ENCODE assay signal across 1 cellular context in the genomic region with DNA sequence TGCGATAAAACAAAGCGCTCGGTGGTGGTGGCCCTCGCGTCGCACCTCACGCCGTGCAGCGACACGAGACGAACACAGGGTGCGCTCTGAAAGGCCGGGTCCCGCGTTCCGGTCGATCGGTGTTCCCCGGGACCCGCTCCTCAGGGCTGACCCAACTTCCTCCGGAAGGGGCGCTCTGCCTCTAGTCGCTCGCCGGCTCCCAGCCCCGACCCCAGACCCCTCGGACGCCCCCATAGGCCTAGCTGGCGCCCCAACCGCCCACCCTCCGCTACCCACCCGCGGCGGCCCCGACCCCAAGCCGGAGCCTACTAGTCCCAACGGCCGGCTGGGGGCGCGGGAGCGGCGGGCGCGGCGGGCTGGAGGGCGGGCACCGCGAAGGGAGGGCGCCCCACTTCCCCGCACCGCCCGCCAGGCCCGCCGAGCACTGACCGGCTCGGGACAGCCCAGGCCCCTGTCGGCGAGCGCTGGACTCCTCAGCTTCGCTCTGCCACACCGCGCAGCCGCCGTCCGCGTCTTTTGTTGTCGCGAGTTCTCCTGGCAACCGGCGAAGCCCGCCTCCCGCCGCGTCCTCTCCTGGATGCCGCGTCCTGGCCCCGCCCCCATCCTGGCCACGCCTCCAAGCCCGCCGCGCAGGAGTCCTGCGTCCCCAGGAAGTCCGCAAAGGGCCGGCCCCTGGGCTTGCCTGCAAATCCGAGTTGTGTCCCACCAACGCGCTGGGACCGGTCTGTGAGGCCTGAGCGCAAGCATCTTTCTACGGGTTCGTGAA.
TF ChIP-seq lines count a peak whose summit lies in the region.

A gene with protein sequence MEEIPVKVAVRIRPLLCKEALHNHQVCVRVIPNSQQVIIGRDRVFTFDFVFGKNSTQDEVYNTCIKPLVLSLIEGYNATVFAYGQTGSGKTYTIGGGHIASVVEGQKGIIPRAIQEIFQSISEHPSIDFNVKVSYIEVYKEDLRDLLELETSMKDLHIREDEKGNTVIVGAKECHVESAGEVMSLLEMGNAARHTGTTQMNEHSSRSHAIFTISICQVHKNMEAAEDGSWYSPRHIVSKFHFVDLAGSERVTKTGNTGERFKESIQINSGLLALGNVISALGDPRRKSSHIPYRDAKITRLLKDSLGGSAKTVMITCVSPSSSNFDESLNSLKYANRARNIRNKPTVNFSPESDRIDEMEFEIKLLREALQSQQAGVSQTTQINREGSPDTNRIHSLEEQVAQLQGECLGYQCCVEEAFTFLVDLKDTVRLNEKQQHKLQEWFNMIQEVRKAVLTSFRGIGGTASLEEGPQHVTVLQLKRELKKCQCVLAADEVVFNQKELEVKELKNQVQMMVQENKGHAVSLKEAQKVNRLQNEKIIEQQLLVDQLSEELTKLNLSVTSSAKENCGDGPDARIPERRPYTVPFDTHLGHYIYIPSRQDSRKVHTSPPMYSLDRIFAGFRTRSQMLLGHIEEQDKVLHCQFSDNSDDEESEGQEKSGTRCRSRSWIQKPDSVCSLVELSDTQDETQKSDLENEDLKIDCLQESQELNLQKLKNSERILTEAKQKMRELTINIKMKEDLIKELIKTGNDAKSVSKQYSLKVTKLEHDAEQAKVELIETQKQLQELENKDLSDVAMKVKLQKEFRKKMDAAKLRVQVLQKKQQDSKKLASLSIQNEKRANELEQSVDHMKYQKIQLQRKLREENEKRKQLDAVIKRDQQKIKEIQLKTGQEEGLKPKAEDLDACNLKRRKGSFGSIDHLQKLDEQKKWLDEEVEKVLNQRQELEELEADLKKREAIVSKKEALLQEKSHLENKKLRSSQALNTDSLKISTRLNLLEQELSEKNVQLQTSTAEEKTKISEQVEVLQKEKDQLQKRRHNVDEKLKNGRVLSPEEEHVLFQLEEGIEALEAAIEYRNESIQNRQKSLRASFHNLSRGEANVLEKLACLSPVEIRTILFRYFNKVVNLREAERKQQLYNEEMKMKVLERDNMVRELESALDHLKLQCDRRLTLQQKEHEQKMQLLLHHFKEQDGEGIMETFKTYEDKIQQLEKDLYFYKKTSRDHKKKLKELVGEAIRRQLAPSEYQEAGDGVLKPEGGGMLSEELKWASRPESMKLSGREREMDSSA (N-terminal part only) (minus strand): TSS at position 491 of the 766 bp plus-strand sequence. CDS start 5,841 bp downstream, outside the sequence.

TF ChIP-seq in HepG2, 621 proteins besides CTCF, POLR2A, EP300 and RAD21 (continued from another document and continues in another):
- TF ChIP-seq, protein P1, sequence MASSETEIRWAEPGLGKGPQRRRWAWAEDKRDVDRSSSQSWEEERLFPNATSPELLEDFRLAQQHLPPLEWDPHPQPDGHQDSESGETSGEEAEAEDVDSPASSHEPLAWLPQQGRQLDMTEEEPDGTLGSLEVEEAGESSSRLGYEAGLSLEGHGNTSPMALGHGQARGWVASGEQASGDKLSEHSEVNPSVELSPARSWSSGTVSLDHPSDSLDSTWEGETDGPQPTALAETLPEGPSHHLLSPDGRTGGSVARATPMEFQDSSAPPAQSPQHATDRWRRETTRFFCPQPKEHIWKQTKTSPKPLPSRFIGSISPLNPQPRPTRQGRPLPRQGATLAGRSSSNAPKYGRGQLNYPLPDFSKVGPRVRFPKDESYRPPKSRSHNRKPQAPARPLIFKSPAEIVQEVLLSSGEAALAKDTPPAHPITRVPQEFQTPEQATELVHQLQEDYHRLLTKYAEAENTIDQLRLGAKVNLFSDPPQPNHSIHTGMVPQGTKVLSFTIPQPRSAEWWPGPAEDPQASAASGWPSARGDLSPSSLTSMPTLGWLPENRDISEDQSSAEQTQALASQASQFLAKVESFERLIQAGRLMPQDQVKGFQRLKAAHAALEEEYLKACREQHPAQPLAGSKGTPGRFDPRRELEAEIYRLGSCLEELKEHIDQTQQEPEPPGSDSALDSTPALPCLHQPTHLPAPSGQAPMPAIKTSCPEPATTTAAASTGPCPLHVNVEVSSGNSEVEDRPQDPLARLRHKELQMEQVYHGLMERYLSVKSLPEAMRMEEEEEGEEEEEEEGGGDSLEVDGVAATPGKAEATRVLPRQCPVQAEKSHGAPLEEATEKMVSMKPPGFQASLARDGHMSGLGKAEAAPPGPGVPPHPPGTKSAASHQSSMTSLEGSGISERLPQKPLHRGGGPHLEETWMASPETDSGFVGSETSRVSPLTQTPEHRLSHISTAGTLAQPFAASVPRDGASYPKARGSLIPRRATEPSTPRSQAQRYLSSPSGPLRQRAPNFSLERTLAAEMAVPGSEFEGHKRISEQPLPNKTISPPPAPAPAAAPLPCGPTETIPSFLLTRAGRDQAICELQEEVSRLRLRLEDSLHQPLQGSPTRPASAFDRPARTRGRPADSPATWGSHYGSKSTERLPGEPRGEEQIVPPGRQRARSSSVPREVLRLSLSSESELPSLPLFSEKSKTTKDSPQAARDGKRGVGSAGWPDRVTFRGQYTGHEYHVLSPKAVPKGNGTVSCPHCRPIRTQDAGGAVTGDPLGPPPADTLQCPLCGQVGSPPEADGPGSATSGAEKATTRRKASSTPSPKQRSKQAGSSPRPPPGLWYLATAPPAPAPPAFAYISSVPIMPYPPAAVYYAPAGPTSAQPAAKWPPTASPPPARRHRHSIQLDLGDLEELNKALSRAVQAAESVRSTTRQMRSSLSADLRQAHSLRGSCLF (CRISPR knock-in tag; IDR thresholded peaks at IDR 0.05; ENCODE audit: borderline replicate concordance) = peak; percentile 88; the same call in 1 of the 2 replicates
- TF ChIP-seq HMGA1 (CRISPR knock-in tag; conservative IDR thresholded peaks at IDR 0.05) (no peak), GZF1 (CRISPR knock-in tag; IDR thresholded peaks at IDR 0.05) (peak; percentile 49; the same call in 1 of the 2 replicates), ZMYM3 (CRISPR knock-in tag; IDR thresholded peaks at IDR 0.05) (no peak), ZNF10 (CRISPR knock-in tag; IDR thresholded peaks at IDR 0.05; ENCODE audit: borderline replicate concordance, low read depth) (no peak), ZNF530 (CRISPR knock-in tag; IDR thresholded peaks at IDR 0.05; ENCODE audit: low read depth) (no peak), ZBTB7B (CRISPR knock-in tag; IDR thresholded peaks at IDR 0.05) (peak; percentile 74), GATA4 (IDR thresholded peaks at IDR 0.05; ENCODE audit: borderline replicate concordance, low read depth) (peak; percentile 84), ZNF24 (IDR thresholded peaks at IDR 0.05) (no peak), ZNF253 (CRISPR knock-in tag; IDR thresholded peaks at IDR 0.05; ENCODE audit: borderline replicate concordance) (peak; percentile 87; the same call in 1 of the 2 replicates), REL (CRISPR knock-in tag; conservative IDR thresholded peaks at IDR 0.05) (no peak), FOSL2 (CRISPR knock-in tag; IDR thresholded peaks at IDR 0.05) (no peak; the same call in 1 of the 2 replicates), PCBP1 (IDR thresholded peaks at IDR 0.05; ENCODE audit: borderline replicate concordance, low read depth, low read length) (0 out of 2 replicates have a peak, but pooled peaks have one; percentile 38), ZNF543 (CRISPR knock-in tag; IDR thresholded peaks at IDR 0.05) (no peak; the same call in 1 of the 2 replicates), ATF1 (CRISPR knock-in tag; IDR thresholded peaks at IDR 0.05) (no peak)
- TF ChIP-seq, protein P2, sequence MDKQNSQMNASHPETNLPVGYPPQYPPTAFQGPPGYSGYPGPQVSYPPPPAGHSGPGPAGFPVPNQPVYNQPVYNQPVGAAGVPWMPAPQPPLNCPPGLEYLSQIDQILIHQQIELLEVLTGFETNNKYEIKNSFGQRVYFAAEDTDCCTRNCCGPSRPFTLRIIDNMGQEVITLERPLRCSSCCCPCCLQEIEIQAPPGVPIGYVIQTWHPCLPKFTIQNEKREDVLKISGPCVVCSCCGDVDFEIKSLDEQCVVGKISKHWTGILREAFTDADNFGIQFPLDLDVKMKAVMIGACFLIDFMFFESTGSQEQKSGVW (CRISPR knock-in tag; IDR thresholded peaks at IDR 0.05; ENCODE audit: borderline replicate concordance) = no peak
- TF ChIP-seq, protein P3, sequence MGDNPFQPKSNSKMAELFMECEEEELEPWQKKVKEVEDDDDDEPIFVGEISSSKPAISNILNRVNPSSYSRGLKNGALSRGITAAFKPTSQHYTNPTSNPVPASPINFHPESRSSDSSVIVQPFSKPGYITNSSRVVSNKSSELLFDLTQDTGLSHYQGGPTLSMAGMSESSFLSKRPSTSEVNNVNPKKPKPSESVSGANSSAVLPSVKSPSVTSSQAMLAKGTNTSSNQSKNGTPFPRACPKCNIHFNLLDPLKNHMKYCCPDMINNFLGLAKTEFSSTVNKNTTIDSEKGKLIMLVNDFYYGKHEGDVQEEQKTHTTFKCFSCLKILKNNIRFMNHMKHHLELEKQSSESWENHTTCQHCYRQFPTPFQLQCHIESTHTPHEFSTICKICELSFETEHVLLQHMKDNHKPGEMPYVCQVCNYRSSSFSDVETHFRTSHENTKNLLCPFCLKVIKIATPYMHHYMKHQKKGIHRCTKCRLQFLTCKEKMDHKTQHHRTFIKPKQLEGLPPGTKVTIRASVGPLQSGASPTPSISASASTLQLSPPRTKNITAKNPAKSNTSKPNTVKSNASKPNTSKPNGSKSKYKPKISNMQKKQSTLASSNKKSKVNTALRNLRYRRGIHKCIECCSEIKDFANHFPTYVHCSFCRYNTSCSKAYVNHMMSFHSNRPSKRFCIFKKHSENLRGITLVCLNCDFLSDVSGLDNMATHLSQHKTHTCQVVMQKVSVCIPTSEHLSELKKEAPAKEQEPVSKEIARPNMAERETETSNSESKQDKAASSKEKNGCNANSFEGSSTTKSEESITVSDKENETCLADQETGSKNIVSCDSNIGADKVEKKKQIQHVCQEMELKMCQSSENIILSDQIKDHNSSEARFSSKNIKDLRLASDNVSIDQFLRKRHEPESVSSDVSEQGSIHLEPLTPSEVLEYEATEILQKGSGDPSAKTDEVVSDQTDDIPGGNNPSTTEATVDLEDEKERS (CRISPR knock-in tag; IDR thresholded peaks at IDR 0.05) = no peak
- TF ChIP-seq, protein P4, sequence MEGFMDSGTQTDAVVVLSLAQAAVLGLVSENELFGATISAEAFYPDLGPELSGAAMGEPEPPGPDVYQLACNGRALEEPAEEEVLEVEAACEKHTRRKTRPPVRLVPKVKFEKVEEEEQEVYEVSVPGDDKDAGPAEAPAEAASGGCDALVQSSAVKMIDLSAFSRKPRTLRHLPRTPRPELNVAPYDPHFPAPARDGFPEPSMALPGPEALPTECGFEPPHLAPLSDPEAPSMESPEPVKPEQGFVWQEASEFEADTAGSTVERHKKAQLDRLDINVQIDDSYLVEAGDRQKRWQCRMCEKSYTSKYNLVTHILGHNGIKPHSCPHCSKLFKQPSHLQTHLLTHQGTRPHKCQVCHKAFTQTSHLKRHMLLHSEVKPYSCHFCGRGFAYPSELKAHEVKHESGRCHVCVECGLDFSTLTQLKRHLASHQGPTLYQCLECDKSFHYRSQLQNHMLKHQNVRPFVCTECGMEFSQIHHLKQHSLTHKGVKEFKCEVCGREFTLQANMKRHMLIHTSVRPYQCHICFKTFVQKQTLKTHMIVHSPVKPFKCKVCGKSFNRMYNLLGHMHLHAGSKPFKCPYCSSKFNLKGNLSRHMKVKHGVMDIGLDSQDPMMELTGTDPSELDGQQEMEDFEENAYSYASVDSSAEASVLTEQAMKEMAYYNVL (CRISPR knock-in tag; IDR thresholded peaks at IDR 0.05; ENCODE audit: borderline replicate concordance) = no peak; the same call in 1 of the 2 replicates
- TF ChIP-seq, protein P5, sequence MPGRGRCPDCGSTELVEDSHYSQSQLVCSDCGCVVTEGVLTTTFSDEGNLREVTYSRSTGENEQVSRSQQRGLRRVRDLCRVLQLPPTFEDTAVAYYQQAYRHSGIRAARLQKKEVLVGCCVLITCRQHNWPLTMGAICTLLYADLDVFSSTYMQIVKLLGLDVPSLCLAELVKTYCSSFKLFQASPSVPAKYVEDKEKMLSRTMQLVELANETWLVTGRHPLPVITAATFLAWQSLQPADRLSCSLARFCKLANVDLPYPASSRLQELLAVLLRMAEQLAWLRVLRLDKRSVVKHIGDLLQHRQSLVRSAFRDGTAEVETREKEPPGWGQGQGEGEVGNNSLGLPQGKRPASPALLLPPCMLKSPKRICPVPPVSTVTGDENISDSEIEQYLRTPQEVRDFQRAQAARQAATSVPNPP (CRISPR knock-in tag; IDR thresholded peaks at IDR 0.05) = no peak; the same call in 1 of the 2 replicates
- TF ChIP-seq, protein P6, sequence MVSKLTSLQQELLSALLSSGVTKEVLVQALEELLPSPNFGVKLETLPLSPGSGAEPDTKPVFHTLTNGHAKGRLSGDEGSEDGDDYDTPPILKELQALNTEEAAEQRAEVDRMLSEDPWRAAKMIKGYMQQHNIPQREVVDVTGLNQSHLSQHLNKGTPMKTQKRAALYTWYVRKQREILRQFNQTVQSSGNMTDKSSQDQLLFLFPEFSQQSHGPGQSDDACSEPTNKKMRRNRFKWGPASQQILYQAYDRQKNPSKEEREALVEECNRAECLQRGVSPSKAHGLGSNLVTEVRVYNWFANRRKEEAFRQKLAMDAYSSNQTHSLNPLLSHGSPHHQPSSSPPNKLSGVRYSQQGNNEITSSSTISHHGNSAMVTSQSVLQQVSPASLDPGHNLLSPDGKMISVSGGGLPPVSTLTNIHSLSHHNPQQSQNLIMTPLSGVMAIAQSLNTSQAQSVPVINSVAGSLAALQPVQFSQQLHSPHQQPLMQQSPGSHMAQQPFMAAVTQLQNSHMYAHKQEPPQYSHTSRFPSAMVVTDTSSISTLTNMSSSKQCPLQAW (CRISPR knock-in tag; IDR thresholded peaks at IDR 0.05) = no peak; the same call in 1 of the 2 replicates
- TF ChIP-seq, protein P7, sequence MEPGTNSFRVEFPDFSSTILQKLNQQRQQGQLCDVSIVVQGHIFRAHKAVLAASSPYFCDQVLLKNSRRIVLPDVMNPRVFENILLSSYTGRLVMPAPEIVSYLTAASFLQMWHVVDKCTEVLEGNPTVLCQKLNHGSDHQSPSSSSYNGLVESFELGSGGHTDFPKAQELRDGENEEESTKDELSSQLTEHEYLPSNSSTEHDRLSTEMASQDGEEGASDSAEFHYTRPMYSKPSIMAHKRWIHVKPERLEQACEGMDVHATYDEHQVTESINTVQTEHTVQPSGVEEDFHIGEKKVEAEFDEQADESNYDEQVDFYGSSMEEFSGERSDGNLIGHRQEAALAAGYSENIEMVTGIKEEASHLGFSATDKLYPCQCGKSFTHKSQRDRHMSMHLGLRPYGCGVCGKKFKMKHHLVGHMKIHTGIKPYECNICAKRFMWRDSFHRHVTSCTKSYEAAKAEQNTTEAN (CRISPR knock-in tag; conservative IDR thresholded peaks at IDR 0.05) = peak; percentile 84
- TF ChIP-seq, protein P8, sequence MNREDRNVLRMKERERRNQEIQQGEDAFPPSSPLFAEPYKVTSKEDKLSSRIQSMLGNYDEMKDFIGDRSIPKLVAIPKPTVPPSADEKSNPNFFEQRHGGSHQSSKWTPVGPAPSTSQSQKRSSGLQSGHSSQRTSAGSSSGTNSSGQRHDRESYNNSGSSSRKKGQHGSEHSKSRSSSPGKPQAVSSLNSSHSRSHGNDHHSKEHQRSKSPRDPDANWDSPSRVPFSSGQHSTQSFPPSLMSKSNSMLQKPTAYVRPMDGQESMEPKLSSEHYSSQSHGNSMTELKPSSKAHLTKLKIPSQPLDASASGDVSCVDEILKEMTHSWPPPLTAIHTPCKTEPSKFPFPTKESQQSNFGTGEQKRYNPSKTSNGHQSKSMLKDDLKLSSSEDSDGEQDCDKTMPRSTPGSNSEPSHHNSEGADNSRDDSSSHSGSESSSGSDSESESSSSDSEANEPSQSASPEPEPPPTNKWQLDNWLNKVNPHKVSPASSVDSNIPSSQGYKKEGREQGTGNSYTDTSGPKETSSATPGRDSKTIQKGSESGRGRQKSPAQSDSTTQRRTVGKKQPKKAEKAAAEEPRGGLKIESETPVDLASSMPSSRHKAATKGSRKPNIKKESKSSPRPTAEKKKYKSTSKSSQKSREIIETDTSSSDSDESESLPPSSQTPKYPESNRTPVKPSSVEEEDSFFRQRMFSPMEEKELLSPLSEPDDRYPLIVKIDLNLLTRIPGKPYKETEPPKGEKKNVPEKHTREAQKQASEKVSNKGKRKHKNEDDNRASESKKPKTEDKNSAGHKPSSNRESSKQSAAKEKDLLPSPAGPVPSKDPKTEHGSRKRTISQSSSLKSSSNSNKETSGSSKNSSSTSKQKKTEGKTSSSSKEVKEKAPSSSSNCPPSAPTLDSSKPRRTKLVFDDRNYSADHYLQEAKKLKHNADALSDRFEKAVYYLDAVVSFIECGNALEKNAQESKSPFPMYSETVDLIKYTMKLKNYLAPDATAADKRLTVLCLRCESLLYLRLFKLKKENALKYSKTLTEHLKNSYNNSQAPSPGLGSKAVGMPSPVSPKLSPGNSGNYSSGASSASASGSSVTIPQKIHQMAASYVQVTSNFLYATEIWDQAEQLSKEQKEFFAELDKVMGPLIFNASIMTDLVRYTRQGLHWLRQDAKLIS (CRISPR knock-in tag; IDR thresholded peaks at IDR 0.05) = no peak
